In genomic region chr2:102434655-102435381, GRCh38 we compare ENCODE assay signal across 16 cellular contexts. TPM values are rescaled to one million over a fixed set of nuclear protein-coding genes. Genes with fewer than 3 reads are reported as not detected.
DNase-seq lines count a peak whose midpoint lies in the region; ATAC-seq lines count a peak whose summit lies in the region.
"Had no signal": no experiment of that assay in that cellular context is flagged by ENCODE, and none has a peak within 500 bp of the region (broad histone marks: within the 10 kb centered on the region; RNA-seq: fewer than 3 reads in every experiment).

No MANE protein-coding gene starts in this region.

- no peak overlapping the region for H3K27ac ChIP-seq in SJCRH30
- H3K27ac ChIP-seq: 22Rv1, HL-60 had no signal

- H3K4me1 Mint-ChIP-seq in natural killer cell treated with Interleukin-12 subunit alpha and Interleukin-12 subunit beta and Interleukin-15 and Interleukin-18, amount 100 ng/mL, for 72 hours (ENCODE audit: low read depth in 2 of 2), result peaks cover 60 to 62% of the 10 kb centered on the region in 2 donors

- no peaks in the 10 kb centered on the region for H3K9me3 ChIP-seq in SJCRH30 (replicated peaks)
- H3K9me3 ChIP-seq: MG63 had no signal

- H3K27me3 Mint-ChIP-seq in natural killer cell treated with Interleukin-12 subunit alpha and Interleukin-12 subunit beta and Interleukin-15 and Interleukin-18, amount 100 ng/mL, for 72 hours, result no peaks in the 10 kb centered on the region

- no peak overlapping the region for H3K4me3 ChIP-seq in SJCRH30
- H3K4me3 ChIP-seq: MG63 had no signal

- peaks cover 48% of the 10 kb centered on the region for H3K36me3 Mint-ChIP-seq in natural killer cell treated with Interleukin-12 subunit alpha and Interleukin-12 subunit beta and Interleukin-15 and Interleukin-18, amount 100 ng/mL, for 72 hours

- no peak for DNase-seq in activated CD4-positive, CD25-positive, alpha-beta regulatory T cell (lab: John Stamatoyannopoulos, UW)
- DNase-seq in natural killer cell treated with Interleukin-12 subunit alpha and Interleukin-12 subunit beta and Interleukin-15 and Interleukin-18, amount 100 ng/mL, for 72 hours (ENCODE audit: low spot score), result no peak
- DNase-seq in superior temporal gyrus (ENCODE audit: extremely low spot score) (no peak), SJCRH30 (no peak), hepatic stellate cell (ENCODE audit: low spot score) (no peak)
- DNase-seq: activated naive CD4-positive, alpha-beta T cell treated with Interleukin-2 at 50 U/mL for 16 hours; MG63; NCI-H524 treated with DMSO at 0.1 percent for 48 hours; SIG-M5; stimulated activated CD4-positive, alpha-beta T cell treated with anti-CD3 and anti-CD28 coated beads, Interleukin-4, amount 100 ng/mL, for 4 hours; substantia nigra had no signal

- no peaks in the 10 kb centered on the region for H3K4me1 ChIP-seq in SJCRH30

- H3K4me3 Mint-ChIP-seq in natural killer cell treated with Interleukin-12 subunit alpha and Interleukin-12 subunit beta and Interleukin-15 and Interleukin-18, amount 100 ng/mL, for 72 hours, result peak overlapping the region; percentile 77

- H3K36me3 ChIP-seq in SJCRH30, result no peaks in the 10 kb centered on the region
- H3K36me3 ChIP-seq: MG63 had no signal

- ATAC-seq in activated CD4-positive, CD25-positive, alpha-beta regulatory T cell treated with anti-CD3 and anti-CD28 coated beads, Interleukin-2, amount 50 U/mL, for 24 hours, result peak; percentile 14 to 15
- ATAC-seq in GM21723 (IDR thresholded peaks at IDR 0.05; ENCODE audit: unreplicated experiment), result peak; percentile 64
- peak; percentile 75 for ATAC-seq in HG03520 (IDR thresholded peaks at IDR 0.05; ENCODE audit: unreplicated experiment)
- ATAC-seq in natural killer cell treated with Interleukin-12 subunit alpha and Interleukin-12 subunit beta and Interleukin-15 and Interleukin-18, amount 100 ng/mL, for 72 hours, result peak; percentile 28 to 63

- no peaks in the 10 kb centered on the region for H3K27me3 ChIP-seq in SJCRH30

- H3K9me3 Mint-ChIP-seq in natural killer cell treated with Interleukin-12 subunit alpha and Interleukin-12 subunit beta and Interleukin-15 and Interleukin-18, amount 100 ng/mL, for 72 hours, result no peaks in the 10 kb centered on the region

- H3K27ac Mint-ChIP-seq in natural killer cell treated with Interleukin-12 subunit alpha and Interleukin-12 subunit beta and Interleukin-15 and Interleukin-18, amount 100 ng/mL, for 72 hours, result no peak overlapping the region

RNA-seq across cellular contexts. Expression of gene IL18RAP, which starts 11.9 kb away (rescaled TPM):
- 100 to 1,000 TPM; 159 to 355 TPM for total RNA-seq in natural killer cell treated with Interleukin-12 subunit alpha and Interleukin-12 subunit beta and Interleukin-15 and Interleukin-18, amount 100 ng/mL, for 72 hours
- not detected in 2 replicates for total RNA-seq in SJCRH30 (2014; rRNA removed; shearing (Covaris generic))

RNA-seq across cellular contexts. Expression of gene SLC9A4, which starts 38.2 kb away (rescaled TPM):
- under 1 TPM; 0.10 to 0.14 TPM for total RNA-seq in natural killer cell treated with Interleukin-12 subunit alpha and Interleukin-12 subunit beta and Interleukin-15 and Interleukin-18, amount 100 ng/mL, for 72 hours
- total RNA-seq in SJCRH30 (2014; rRNA removed; shearing (Covaris generic)), result 0.04 TPM in 1 of 2 replicates, not detected in the other

Comparison
In these comparisons a context has a peak if more than half of its experiments do, and no peak if none do; other contexts are left out.
1. ATAC-seq: peak in every context shown above with its lines; median percentile 75 in HG03520; 64 in GM21723; 46 in natural killer cell treated with Interleukin-12 subunit alpha and Interleukin-12 subunit beta and Interleukin-15 and Interleukin-18, amount 100 ng/mL, for 72 hours; 14 in activated CD4-positive, CD25-positive, alpha-beta regulatory T cell treated with anti-CD3 and anti-CD28 coated beads, Interleukin-2, amount 50 U/mL, for 24 hours.
2. RNA of gene IL18RAP, which starts 11.9 kb away (total RNA-seq): 159 to 355 TPM in natural killer cell treated with Interleukin-12 subunit alpha and Interleukin-12 subunit beta and Interleukin-15 and Interleukin-18, amount 100 ng/mL, for 72 hours; not detected in SJCRH30; every median in the first group is over 100 times any median in the second.